In the genomic region with DNA sequence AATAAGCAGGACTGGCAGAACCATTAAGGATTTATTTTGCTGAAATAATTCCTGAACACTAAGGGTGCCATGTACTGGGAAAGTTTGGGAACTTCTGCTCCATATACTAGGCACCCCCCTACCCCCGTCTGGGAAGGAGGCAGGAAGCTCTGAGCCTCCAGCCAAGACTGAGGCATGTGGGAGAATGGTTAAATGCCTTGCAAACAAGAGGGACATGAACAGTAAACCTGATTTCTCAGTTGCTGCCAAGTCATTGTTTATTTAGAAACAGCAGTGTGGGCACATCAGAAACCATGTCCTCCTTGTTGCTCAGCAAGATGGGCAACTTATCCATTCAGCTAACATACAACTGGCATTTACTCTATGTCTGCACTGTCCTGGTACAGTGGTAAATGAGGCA, we compare ENCODE assay signal across 19 cellular contexts.
DNase-seq lines count a peak whose midpoint lies in the region; ATAC-seq and TF ChIP-seq lines count a peak whose summit lies in the region.
"Had no signal": no experiment of that assay in that cellular context is flagged by ENCODE, and none has a peak within 500 bp of the region (broad histone marks: within the 10 kb centered on the region; RNA-seq: fewer than 3 reads in every experiment).

No MANE protein-coding gene starts in this region.

- no peaks in the 10 kb centered on the region for H3F3A ChIP-seq in MM.1S (ENCODE audit: insufficient read depth, low read length)

- DNase-seq in HCT116 (ENCODE audit: low read depth, low spot score): no peak
- peak; percentile 24 for DNase-seq in NCI-H2029 treated with DMSO at 0.1 percent for 48 hours (lab: John Stamatoyannopoulos, UW)
- DNase-seq in dermis blood vessel endothelial cell: peak; percentile 63
- peak; percentile 70 for DNase-seq in prostate gland (ENCODE audit: low spot score)
- DNase-seq in MM.1S: no peak
- DNase-seq in activated T-cell treated with anti-CD3 and anti-CD28 coated beads, Interleukin-2, amount 50 U/mL, for 1 hour: no peak
- DNase-seq in GM13976 (ENCODE audit: low spot score): no peak
- no peak for DNase-seq in activated naive CD4-positive, alpha-beta T cell treated with anti-CD3 and anti-CD28 coated beads for 36 hours
- DNase-seq: activated B cell treated with CpG ODN at 0.5 μM for 24 hours; DMS79; Kasumi-1; left ventricle myocardium inferior; naive thymus-derived CD4-positive, alpha-beta T cell; NCI-H524 treated with DMSO at 0.1 percent for 48 hours; stimulated activated naive CD4-positive, alpha-beta T cell; upper lobe of right lung had no signal

- H3K4me3 ChIP-seq in HCT116 (replicated peaks in 1 of 2; ENCODE audit: low read depth in 1 of 2, low read length in 2 of 2): peak overlapping the region in 1 of 2 experiments; percentile 21; a peak in 1 of 4 replicates
- no peak overlapping the region for H3K4me3 ChIP-seq in prostate gland
- no peak overlapping the region for H3K4me3 ChIP-seq in MM.1S (ENCODE audit: low read length)
- H3K4me3 ChIP-seq: left ventricle myocardium inferior, upper lobe of right lung had no signal

- H3K9me3 Mint-ChIP-seq in activated naive CD4-positive, alpha-beta T cell treated with anti-CD3 and anti-CD28 coated beads for 36 hours: peaks cover 2% of the 10 kb centered on the region
- H3K9me3 Mint-ChIP-seq: central memory CD8-positive, alpha-beta T cell had no signal

- TF ChIP-seq RAD21 in HCT116 (IDR thresholded peaks at IDR 0.05; ENCODE audit: low read depth): no peak

- no peak overlapping the region for H3K27ac Mint-ChIP-seq in activated naive CD4-positive, alpha-beta T cell treated with anti-CD3 and anti-CD28 coated beads for 36 hours
- H3K27ac Mint-ChIP-seq: activated B cell treated with CpG ODN at 0.5 μM for 24 hours; activated T-helper 17 cell treated with anti-CD3 and anti-CD28 coated beads, Interleukin-2, amount 50 U/mL, for 72 hours; naive thymus-derived CD4-positive, alpha-beta T cell had no signal

- H3K27me3 ChIP-seq in HCT116 (ENCODE audit: insufficient read depth, low read length) (no peaks in the 10 kb centered on the region), prostate gland (replicated peaks; ENCODE audit: insufficient read depth) (no peaks in the 10 kb centered on the region), MM.1S (replicated peaks; ENCODE audit: insufficient read depth, low read length) (peaks cover 75% of the 10 kb centered on the region)
- H3K27me3 ChIP-seq: upper lobe of right lung had no signal

- CTCF ChIA-PET in HCT116 (lab: Charles Lee): no interaction called here
- CTCF ChIA-PET in activated naive CD4-positive, alpha-beta T cell treated with anti-CD3 and anti-CD28 coated beads for 36 hours (lab: Charles Lee): no interaction called here

- peaks cover 3% of the 10 kb centered on the region for H3K27me3 Mint-ChIP-seq in activated naive CD4-positive, alpha-beta T cell treated with anti-CD3 and anti-CD28 coated beads for 36 hours (ENCODE audit: low read depth)

- H3K9me3 ChIP-seq in HCT116 (ENCODE audit: control insufficient read depth in 1 of 2, insufficient read depth in 1 of 2, low read depth in 1 of 2, low read length in 2 of 2) (peaks cover 0 to 3% of the 10 kb centered on the region in 2 experiments; a peak in 1 of 4 replicates), prostate gland (no peaks in the 10 kb centered on the region), MM.1S (replicated peaks; ENCODE audit: insufficient read depth, low read length) (no peaks in the 10 kb centered on the region)
- H3K9me3 ChIP-seq: upper lobe of right lung had no signal

- no peaks in the 10 kb centered on the region for H4K20me1 ChIP-seq in HCT116 (ENCODE audit: insufficient read depth)
- H4K20me1 ChIP-seq in MM.1S (ENCODE audit: insufficient read depth, low read length): no peaks in the 10 kb centered on the region

- H3K4me1 Mint-ChIP-seq in activated naive CD4-positive, alpha-beta T cell treated with anti-CD3 and anti-CD28 coated beads for 36 hours (ENCODE audit: low read depth): no peaks in the 10 kb centered on the region
- H3K4me1 Mint-ChIP-seq: activated B cell treated with CpG ODN at 0.5 μM for 24 hours; activated T-helper 17 cell treated with anti-CD3 and anti-CD28 coated beads, Interleukin-2, amount 50 U/mL, for 72 hours; central memory CD8-positive, alpha-beta T cell had no signal

- WGBS in prostate gland: 25% methylated on average over 1 of the region's 1 CpG

- TF ChIP-seq POLR2A in HCT116 (IDR thresholded peaks at IDR 0.05; ENCODE audit: borderline replicate concordance, extremely low read depth, insufficient read depth, insufficient read length) (no peak), prostate gland (IDR thresholded peaks at IDR 0.05) (no peak)

- intact Hi-C loops in HCT116 (cut with micrococcal nuclease) (no loop called here), prostate gland (cut with DNase I) (no loop called here)
- intact Hi-C loops in activated naive CD4-positive, alpha-beta T cell treated with anti-CD3 and anti-CD28 coated beads for 36 hours (cut with micrococcal nuclease): no loop called here

- H3K36me3 Mint-ChIP-seq in activated naive CD4-positive, alpha-beta T cell treated with anti-CD3 and anti-CD28 coated beads for 36 hours (ENCODE audit: low read depth): no peaks in the 10 kb centered on the region
- H3K36me3 Mint-ChIP-seq: CD14-positive monocyte had no signal

- peak; percentile 17 for ATAC-seq in HCT116
- ATAC-seq: activated T-helper 17 cell treated with anti-CD3 and anti-CD28 coated beads, Interleukin-2, amount 50 U/mL, for 72 hours; naive thymus-derived CD4-positive, alpha-beta T cell; upper lobe of right lung had no signal

- no peak overlapping the region for H3K4me3 Mint-ChIP-seq in activated naive CD4-positive, alpha-beta T cell treated with anti-CD3 and anti-CD28 coated beads for 36 hours
- H3K4me3 Mint-ChIP-seq: activated B cell treated with CpG ODN at 0.5 μM for 24 hours; activated T-helper 17 cell treated with anti-CD3 and anti-CD28 coated beads, Interleukin-2, amount 50 U/mL, for 72 hours; CD14-positive monocyte; central memory CD8-positive, alpha-beta T cell; naive thymus-derived CD4-positive, alpha-beta T cell had no signal

- no peaks in the 10 kb centered on the region for H3K79me2 ChIP-seq in HCT116 (ENCODE audit: insufficient read depth, low read length)
- no peaks in the 10 kb centered on the region for H3K79me2 ChIP-seq in MM.1S (ENCODE audit: low read length)

- no TSS peak for BruUV-seq in HCT116 (replicated peaks; lab: Mats Ljungman, UMichigan)

- H3K27ac ChIP-seq in HCT116 (ENCODE audit: low read depth, low read length) (peak overlapping the region; percentile 32; the same call in 1 of the 2 replicates), prostate gland (no peak overlapping the region), MM.1S (ENCODE audit: low read length) (no peak overlapping the region)
- H3K27ac ChIP-seq: left ventricle myocardium inferior, upper lobe of right lung had no signal

- H3K4me1 ChIP-seq in HCT116 (ENCODE audit: control insufficient read depth in 1 of 2, insufficient read depth in 2 of 2, low read length in 2 of 2): peaks cover 45 to 55% of the 10 kb centered on the region in 2 experiments
- H3K4me1 ChIP-seq in prostate gland (replicated peaks): no peaks in the 10 kb centered on the region
- H3K4me1 ChIP-seq in MM.1S (ENCODE audit: low read length): no peaks in the 10 kb centered on the region
- H3K4me1 ChIP-seq: left ventricle myocardium inferior, upper lobe of right lung had no signal

- in situ Hi-C loops in GM13976 (cut with MboI; ENCODE audit: low sequenced_read_pairs, unreplicated experiment): no loop called here

- H3K36me3 ChIP-seq in HCT116 (ENCODE audit: control insufficient read depth in 1 of 2, insufficient read depth in 2 of 2, low read length in 2 of 2) (no peaks in the 10 kb centered on the region), prostate gland (no peaks in the 10 kb centered on the region), MM.1S (replicated peaks; ENCODE audit: insufficient read depth, low read length) (no peaks in the 10 kb centered on the region)
- H3K36me3 ChIP-seq: left ventricle myocardium inferior, upper lobe of right lung had no signal

- no peak for TF ChIP-seq CTCF in HCT116 (IDR thresholded peaks at IDR 0.05 in 2 of 3, conservative IDR thresholded peaks at IDR 0.05 in 1 of 3; ENCODE audit: borderline replicate concordance in 1 of 3, insufficient read depth in 1 of 3, low read depth in 2 of 3, low read length in 2 of 3)
- no peak for TF ChIP-seq CTCF in prostate gland (IDR thresholded peaks at IDR 0.05)
- TF ChIP-seq CTCF in MM.1S (IDR thresholded peaks at IDR 0.05; ENCODE audit: low read length): no peak
- no peak for TF ChIP-seq CTCF in GM13976 (IDR thresholded peaks at IDR 0.05; ENCODE audit: borderline replicate concordance, control extremely low read depth, extremely low read depth, insufficient read depth, missing control alignments)

- H2AFZ ChIP-seq in HCT116 (ENCODE audit: low read depth, low read length, poor library complexity, severe bottlenecking) (peak overlapping the region; percentile 13), MM.1S (ENCODE audit: low read length) (no peak overlapping the region)

- H3K4me2 ChIP-seq in HCT116 (ENCODE audit: low read length): peak overlapping the region; percentile 72
- H3K4me2 ChIP-seq in MM.1S (ENCODE audit: low read depth, low read length): no peak overlapping the region

- RAD21 ChIA-PET in HCT116 (lab: Charles Lee; ENCODE audit: low non-redundant PET in 1 of 2, low total read pairs in 2 of 2, uncharacterized antibody in 2 of 2, unreplicated experiment in 2 of 2): no interaction called here

- H3K9ac ChIP-seq in HCT116 (ENCODE audit: low read length) (peak overlapping the region; percentile 39; the same call in 1 of the 2 replicates), MM.1S (ENCODE audit: low read length) (no peak overlapping the region)

- POLR2A ChIA-PET in HCT116 (lab: Charles Lee): no interaction called here

- H3K9me2 ChIP-seq in HCT116 (ENCODE audit: insufficient read depth) (no peaks in the 10 kb centered on the region), MM.1S (replicated peaks; ENCODE audit: insufficient read depth, low read length) (no peaks in the 10 kb centered on the region)

TF ChIP-seq in HCT116, 20 proteins besides CTCF, POLR2A, EP300 and RAD21 (continues in another document):
- TF ChIP-seq POLR2AphosphoS5 (IDR thresholded peaks at IDR 0.05; ENCODE audit: low read depth, low read length) (no peak), CBX3 (IDR thresholded peaks at IDR 0.05; ENCODE audit: low read depth) (no peak), TCF7L2 (IDR thresholded peaks at IDR 0.05; ENCODE audit: borderline replicate concordance, extremely low read depth, insufficient read depth, insufficient read length) (no peak)

Comparison
In these comparisons a context has a peak if more than half of its experiments do, and no peak if none do; other contexts are left out.
1. DNase-seq: peak in NCI-H2029 treated with DMSO at 0.1 percent for 48 hours (single experiment), dermis blood vessel endothelial cell (single experiment) and prostate gland (single experiment); none in HCT116 (single experiment), MM.1S (single experiment), activated T-cell treated with anti-CD3 and anti-CD28 coated beads, Interleukin-2, amount 50 U/mL, for 1 hour (single experiment), GM13976 (single experiment) and activated naive CD4-positive, alpha-beta T cell treated with anti-CD3 and anti-CD28 coated beads for 36 hours (single experiment).